In genomic region chrX:77003530-77003929, GRCh38 we compare ENCODE assay signal across 21 cellular contexts.
"Had no signal": no experiment of that assay in that cellular context is flagged by ENCODE, and none has a peak within 500 bp of the region (broad histone marks: within the 10 kb centered on the region; RNA-seq: fewer than 3 reads in every experiment).

No MANE protein-coding gene starts in this region.

- DNase-seq: activated CD4-positive, alpha-beta T cell treated with anti-CD3 and anti-CD28 coated beads for 4 hours; activated CD8-positive, alpha-beta memory T cell treated with anti-CD3 and anti-CD28 coated beads for 24 hours; activated CD8-positive, alpha-beta memory T cell treated with anti-CD3 and anti-CD28 coated beads, Interleukin-2, amount 50 U/mL, for 4 hours; activated naive CD8-positive, alpha-beta T cell treated with anti-CD3 and anti-CD28 coated beads, Interleukin-2, amount 10 ng/mL, durations not matched to agents 7 days and 5 days; amygdala; cerebellar nuclear complex; esophagus squamous epithelium; head of caudate nucleus; hypothalamus; left ventricle myocardium inferior; retina; sigmoid colon; SJCRH30; stimulated activated naive B cell treated with anti-CD40 and anti-IgM and Interleukin-4, amounts not matched to agents 10 μg/mL and 1 μg/mL and 100 μg/mL, for 72 hours; T1000; thyroid gland had no signal

- H3K4me3 Mint-ChIP-seq: activated naive CD8-positive, alpha-beta T cell treated with anti-CD3 and anti-CD28 coated beads, Interleukin-2, amount 10 ng/mL, durations not matched to agents 7 days and 5 days; stimulated activated naive B cell treated with anti-CD40 and anti-IgM and Interleukin-4, amounts not matched to agents 10 μg/mL and 1 μg/mL and 100 μg/mL, for 72 hours; WTC11 had no signal

- H3K36me3 Mint-ChIP-seq: activated naive CD8-positive, alpha-beta T cell treated with anti-CD3 and anti-CD28 coated beads, Interleukin-2, amount 10 ng/mL, durations not matched to agents 7 days and 5 days; naive thymus-derived CD4-positive, alpha-beta T cell; stimulated activated naive B cell treated with anti-CD40 and anti-IgM and Interleukin-4, amounts not matched to agents 10 μg/mL and 1 μg/mL and 100 μg/mL, for 72 hours had no signal

- H3K27ac ChIP-seq: esophagus squamous epithelium, gastroesophageal sphincter, left ventricle myocardium inferior, sigmoid colon, SJCRH30, thyroid gland had no signal

- H3K4me1 ChIP-seq: esophagus squamous epithelium, gastroesophageal sphincter, left ventricle myocardium inferior, sigmoid colon, SJCRH30, thyroid gland had no signal

- H3K27me3 ChIP-seq: esophagus squamous epithelium, gastroesophageal sphincter, sigmoid colon, SJCRH30, thyroid gland had no signal

- H3K9me3 ChIP-seq: esophagus squamous epithelium, gastroesophageal sphincter, left ventricle myocardium inferior, sigmoid colon, SJCRH30, thyroid gland had no signal

- ATAC-seq: gastroesophageal sphincter; naive thymus-derived CD4-positive, alpha-beta T cell; stimulated activated naive B cell treated with anti-CD40 and anti-IgM and Interleukin-4, amounts not matched to agents 10 μg/mL and 1 μg/mL and 100 μg/mL, for 72 hours; WTC11 had no signal

- H3K4me3 ChIP-seq: coronary artery, esophagus squamous epithelium, gastroesophageal sphincter, left ventricle myocardium inferior, sigmoid colon, SJCRH30, thyroid gland had no signal

- H3K27ac Mint-ChIP-seq: activated naive CD8-positive, alpha-beta T cell treated with anti-CD3 and anti-CD28 coated beads, Interleukin-2, amount 10 ng/mL, durations not matched to agents 7 days and 5 days; progenitor cell of endocrine pancreas; stimulated activated naive B cell treated with anti-CD40 and anti-IgM and Interleukin-4, amounts not matched to agents 10 μg/mL and 1 μg/mL and 100 μg/mL, for 72 hours; WTC11 had no signal

- H3K9me3 Mint-ChIP-seq: activated naive CD8-positive, alpha-beta T cell treated with anti-CD3 and anti-CD28 coated beads, Interleukin-2, amount 10 ng/mL, durations not matched to agents 7 days and 5 days; stimulated activated naive B cell treated with anti-CD40 and anti-IgM and Interleukin-4, amounts not matched to agents 10 μg/mL and 1 μg/mL and 100 μg/mL, for 72 hours had no signal

- H3K36me3 ChIP-seq: esophagus squamous epithelium, gastroesophageal sphincter, left ventricle myocardium inferior, sigmoid colon, SJCRH30, thyroid gland had no signal

- H3K4me1 Mint-ChIP-seq: stimulated activated naive B cell treated with anti-CD40 and anti-IgM and Interleukin-4, amounts not matched to agents 10 μg/mL and 1 μg/mL and 100 μg/mL, for 72 hours; WTC11 had no signal

- H3K27me3 Mint-ChIP-seq: activated naive CD8-positive, alpha-beta T cell treated with anti-CD3 and anti-CD28 coated beads, Interleukin-2, amount 10 ng/mL, durations not matched to agents 7 days and 5 days; progenitor cell of endocrine pancreas; stimulated activated naive B cell treated with anti-CD40 and anti-IgM and Interleukin-4, amounts not matched to agents 10 μg/mL and 1 μg/mL and 100 μg/mL, for 72 hours had no signal
